Comparison of ENCODE assay signal across 4 cellular contexts in genomic region chr2:132363352-132363751, GRCh38. TPM values are rescaled to one million over a fixed set of nuclear protein-coding genes. Genes with fewer than 3 reads are reported as not detected.
"Had no signal": no experiment of that assay in that cellular context is flagged by ENCODE, and none has a peak within 500 bp of the region (broad histone marks: within the 10 kb centered on the region; RNA-seq: fewer than 3 reads in every experiment).

No MANE protein-coding gene starts in this region.

RNA-seq across cellular contexts. Expression of gene GPR39, which starts 53.3 kb away (rescaled TPM):
- total RNA-seq: left ventricle myocardium inferior, left ventricle myocardium superior, mononuclear cell had no signal
- polyA plus RNA-seq: immature natural killer cell had no signal
